In genomic region chr3:142787719-142788118, GRCh38 we compare ENCODE assay signal across 19 cellular contexts.
DNase-seq lines count a peak whose midpoint lies in the region; ATAC-seq and TF ChIP-seq lines count a peak whose summit lies in the region.
"Had no signal": no experiment of that assay in that cellular context is flagged by ENCODE, and none has a peak within 500 bp of the region (broad histone marks: within the 10 kb centered on the region; RNA-seq: fewer than 3 reads in every experiment).

No MANE protein-coding gene starts in this region.

- in situ Hi-C loops in KBM-7 (cut with MboI; ENCODE audit: low pct_unique_long_range_greater_than_20kb, low sequenced_read_pairs), result no loop called here

- no peaks in the 10 kb centered on the region for H3K9me3 Mint-ChIP-seq in nephron progenitor cell
- H3K9me3 Mint-ChIP-seq: CD8-positive, alpha-beta memory T cell; HFFc6 had no signal

- DNase-seq in KBM-7, result peak; percentile 68
- peak; percentile 69 for DNase-seq in NOMO-1 treated with DMSO at 0.1 percent for 48 hours (lab: John Stamatoyannopoulos, UW; ENCODE audit: unreplicated experiment)
- DNase-seq in SKM-1 treated with dmso at 0.1 percent for 144 hours (lab: John Stamatoyannopoulos, UW; ENCODE audit: unreplicated experiment), result peak; percentile 88
- DNase-seq in nephron progenitor cell, result no peak
- no peak for DNase-seq in GM20000 (ENCODE audit: low spot score)
- DNase-seq in NCI-H146 treated with DMSO at 0.1 percent for 48 hours (lab: John Stamatoyannopoulos, UW; ENCODE audit: unreplicated experiment), result no peak
- DNase-seq: C1 segment of cervical spinal cord; CD8-positive, alpha-beta memory T cell; DMS53; H7; HFFc6; IMR-90; NCI-H1048; NCI-H1436 treated with DMSO at 0.1 percent for 48 hours; NCI-H2081 treated with DMSO at 0.1 percent for 48 hours; NCI-H446 treated with DMSO at 0.1 percent for 48 hours; NCI-H69; PC-9 had no signal

- H3K4me1 Mint-ChIP-seq in nephron progenitor cell, result peaks cover 5% of the 10 kb centered on the region
- H3K4me1 Mint-ChIP-seq: CD8-positive, alpha-beta memory T cell had no signal

- H3K4me3 Mint-ChIP-seq in nephron progenitor cell, result no peak overlapping the region
- H3K4me3 Mint-ChIP-seq: CD8-positive, alpha-beta memory T cell; HFFc6 had no signal

- peak overlapping the region; percentile 1 for H3K27ac Mint-ChIP-seq in nephron progenitor cell
- H3K27ac Mint-ChIP-seq: CD8-positive, alpha-beta memory T cell; HFFc6 had no signal

- no peak for ATAC-seq in GM18498 (IDR thresholded peaks at IDR 0.05; ENCODE audit: unreplicated experiment)

- no peaks in the 10 kb centered on the region for H3K27me3 Mint-ChIP-seq in nephron progenitor cell (ENCODE audit: low read depth, poor library complexity)
- H3K27me3 Mint-ChIP-seq: CD8-positive, alpha-beta memory T cell had no signal

- H3K36me3 Mint-ChIP-seq in nephron progenitor cell (ENCODE audit: low read depth), result peaks cover 14% of the 10 kb centered on the region

- TF ChIP-seq CTCF in nephron progenitor cell (IDR thresholded peaks at IDR 0.05) (no peak), GM20000 (IDR thresholded peaks at IDR 0.05; ENCODE audit: extremely low read depth, missing control alignments) (no peak)

Comparison
In these comparisons a context has a peak if more than half of its experiments do, and no peak if none do; other contexts are left out.
1. DNase-seq: peak in KBM-7 (single experiment), NOMO-1 treated with DMSO at 0.1 percent for 48 hours (single experiment) and SKM-1 treated with dmso at 0.1 percent for 144 hours (single experiment); none in nephron progenitor cell (single experiment), GM20000 (single experiment) and NCI-H146 treated with DMSO at 0.1 percent for 48 hours (single experiment).